8 cellular contexts compared by ENCODE assay signal in the genomic region with DNA sequence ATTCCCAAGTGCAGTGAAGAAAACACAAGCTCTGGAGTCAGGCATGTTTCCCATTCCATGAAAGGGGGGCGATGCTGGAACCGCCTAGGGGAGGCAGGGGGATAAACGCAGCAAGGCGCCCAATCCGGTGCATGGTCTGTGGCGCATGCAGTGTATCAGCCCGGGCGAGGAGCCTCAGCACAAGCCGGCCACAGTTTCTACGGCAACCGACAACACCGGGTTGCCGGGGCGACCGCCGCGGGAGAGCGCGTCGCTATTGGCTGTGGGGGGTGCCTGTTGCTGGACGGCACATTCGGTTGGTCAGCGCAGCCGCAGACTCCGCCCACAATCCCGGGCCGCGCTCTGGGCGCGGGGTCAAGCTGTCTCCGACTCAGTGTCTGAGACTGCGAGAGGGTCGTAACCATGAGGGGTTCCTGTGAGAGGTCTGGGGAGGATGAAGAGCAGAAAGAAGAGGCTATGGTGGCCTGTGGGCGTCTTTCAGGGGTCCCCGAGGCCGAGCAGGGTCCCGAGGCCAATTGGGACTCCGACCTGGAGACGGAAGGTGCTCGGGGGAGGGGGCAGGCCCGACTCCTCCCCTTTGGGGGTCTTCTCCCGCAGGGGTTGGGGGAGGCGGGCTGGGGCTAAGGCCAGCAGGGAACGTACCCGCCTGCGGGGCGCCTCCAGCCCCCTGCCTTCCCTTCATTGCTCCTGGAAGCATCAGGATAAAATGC. TPM values are rescaled to one million over a fixed set of nuclear protein-coding genes. Genes with fewer than 3 reads are reported as not detected.
DNase-seq lines count a peak whose midpoint lies in the region; ATAC-seq and TF ChIP-seq lines count a peak whose summit lies in the region.

A gene with protein sequence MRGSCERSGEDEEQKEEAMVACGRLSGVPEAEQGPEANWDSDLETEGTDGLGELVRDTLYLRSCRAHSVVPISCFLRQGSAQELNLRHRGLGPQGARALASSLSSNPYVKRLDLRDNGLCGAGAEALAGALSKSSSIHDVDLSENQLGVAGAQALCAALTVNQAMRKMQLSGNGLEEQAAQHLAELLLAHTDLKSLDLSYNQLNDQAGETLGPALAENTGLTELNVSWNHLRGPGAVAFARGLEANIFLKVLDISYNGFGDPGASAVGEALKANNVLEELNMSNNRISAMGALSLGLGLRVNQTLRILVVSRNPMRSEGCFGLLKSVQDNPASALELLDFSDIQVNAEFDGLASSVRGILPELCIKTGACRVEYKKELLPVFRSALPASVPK (plus strand): TSS at position 362 of the 710 bp plus-strand sequence. CDS start 41 bp downstream, at position 403.

- DNase-seq in GM13976 (ENCODE audit: low spot score) (peak; percentile 98), NCI-H345 treated with DMSO at 0.1 percent for 48 hours (lab: John Stamatoyannopoulos, UW; ENCODE audit: unreplicated experiment) (peak; percentile 78), colonic mucosa (peak; percentile 88), kidney glomerular epithelial cell (lab: John Stamatoyannopoulos, UW) (peak; percentile 81)
- peak; percentile 41 to 48 for DNase-seq in activated CD4-positive, alpha-beta T cell treated with anti-CD3 and anti-CD28 coated beads for 4 hours
- DNase-seq in stimulated activated CD4-positive, alpha-beta T cell treated with anti-CD3 and anti-CD28 coated beads, Interleukin-15, amount 100 ng/mL, for 48 hours (ENCODE audit: low read depth in 2 of 2) = peak; percentile 52 to 71

- H3K4me1 ChIP-seq in colonic mucosa = peaks cover 10% of the 10 kb centered on the region

- intact Hi-C loops in colonic mucosa (cut with DNase I) = no loop called here

- no peak within 1 kb of the TSS for H3K27ac ChIP-seq in colonic mucosa

- peak within 1 kb of the TSS; percentile 26 for H3K4me3 ChIP-seq in colonic mucosa

- ATAC-seq in HG03135 (IDR thresholded peaks at IDR 0.05; ENCODE audit: unreplicated experiment) (peak; percentile 76), HG03378 (IDR thresholded peaks at IDR 0.05; ENCODE audit: unreplicated experiment) (no peak)

- H3K9ac ChIP-seq in colonic mucosa (ENCODE audit: low read depth in 2 of 2, low read length in 2 of 2) = no peak within 1 kb of the TSS

- H3K9me3 ChIP-seq in colonic mucosa = no peaks in the 10 kb centered on the region

- in situ Hi-C loops in GM13976 (cut with MboI; ENCODE audit: low sequenced_read_pairs, unreplicated experiment) = no loop called here

- no peaks in the 10 kb centered on the region for H3K27me3 ChIP-seq in colonic mucosa

- no peaks in the 10 kb centered on the region for H3K36me3 ChIP-seq in colonic mucosa

- TF ChIP-seq CTCF in GM13976 (IDR thresholded peaks at IDR 0.05; ENCODE audit: borderline replicate concordance, control extremely low read depth, extremely low read depth, insufficient read depth, missing control alignments) = no peak
- no peak for TF ChIP-seq CTCF in colonic mucosa (IDR thresholded peaks at IDR 0.05)

RNA-seq across cellular contexts. Expression of the gene that starts here (rescaled TPM):
- not detected for total RNA-seq in colonic mucosa

Comparison
In these comparisons a context has a peak if more than half of its experiments do, and no peak if none do; other contexts are left out.
1. Peak in DNase-seq and H3K4me3 ChIP-seq in colonic mucosa; RNA of the gene not detected or under 1 TPM.
2. DNase-seq: peak in every context shown above with its lines; median percentile 98 in GM13976; 88 in colonic mucosa; 81 in kidney glomerular epithelial cell; 78 in NCI-H345 treated with DMSO at 0.1 percent for 48 hours; 62 in stimulated activated CD4-positive, alpha-beta T cell treated with anti-CD3 and anti-CD28 coated beads, Interleukin-15, amount 100 ng/mL, for 48 hours; 44 in activated CD4-positive, alpha-beta T cell treated with anti-CD3 and anti-CD28 coated beads for 4 hours.